ENCODE assay signal across 1 cellular context in genomic region chr1:54650417-54650816, GRCh38.
TF ChIP-seq lines count a peak whose summit lies in the region.

No MANE protein-coding gene starts in this region.

TF ChIP-seq in HepG2, 621 proteins besides CTCF, POLR2A, EP300 and RAD21:
- no peak for TF ChIP-seq KMT2B (CRISPR knock-in tag; IDR thresholded peaks at IDR 0.05)
- no peak for TF ChIP-seq ZNF3 (CRISPR knock-in tag; IDR thresholded peaks at IDR 0.05)
- TF ChIP-seq ZEB1 (IDR thresholded peaks at IDR 0.05; ENCODE audit: insufficient replicate concordance, low read depth), result no peak
- TF ChIP-seq ZBTB44 (CRISPR knock-in tag; IDR thresholded peaks at IDR 0.05), result no peak
- TF ChIP-seq ZFX (CRISPR knock-in tag; IDR thresholded peaks at IDR 0.05; ENCODE audit: low read depth), result no peak
- TF ChIP-seq GRHL1 (CRISPR knock-in tag; conservative IDR thresholded peaks at IDR 0.05), result no peak
- TF ChIP-seq ZNF512 (CRISPR knock-in tag; IDR thresholded peaks at IDR 0.05), result peak; percentile 74; the same call in 1 of the 2 replicates
